Comparison of ENCODE assay signal across 19 cellular contexts in genomic region chr7:407706-408539, GRCh38.
"Had no signal": no experiment of that assay in that cellular context is flagged by ENCODE, and none has a peak within 500 bp of the region (broad histone marks: within the 10 kb centered on the region; RNA-seq: fewer than 3 reads in every experiment).

No MANE protein-coding gene starts in this region.

- H3K27me3 Mint-ChIP-seq: activated naive CD8-positive, alpha-beta T cell treated with anti-CD3 and anti-CD28 coated beads, Interleukin-2, amount 50 U/mL, for 24 hours had no signal

- H3K36me3 Mint-ChIP-seq: immature natural killer cell; naive thymus-derived CD4-positive, alpha-beta T cell; stimulated activated effector memory CD8-positive, alpha-beta T cell treated with anti-CD3 and anti-CD28 coated beads, Interleukin-12 subunit alpha, Interleukin-12 subunit beta, amount 100 ng/mL, for 72 hours; T-cell had no signal

- H3K27me3 ChIP-seq: pancreas, right lobe of liver had no signal

- H3K27ac Mint-ChIP-seq: activated naive CD8-positive, alpha-beta T cell treated with anti-CD3 and anti-CD28 coated beads, Interleukin-2, amount 50 U/mL, for 24 hours; immature natural killer cell; stimulated activated effector memory CD8-positive, alpha-beta T cell treated with anti-CD3 and anti-CD28 coated beads, Interleukin-12 subunit alpha, Interleukin-12 subunit beta, amount 100 ng/mL, for 72 hours; T-cell had no signal

- H3K4me1 ChIP-seq: esophagus muscularis mucosa, gastroesophageal sphincter, heart right ventricle, pancreas, right lobe of liver had no signal

- DNase-seq: activated CD8-positive, alpha-beta memory T cell treated with anti-CD3 and anti-CD28 coated beads for 24 hours; activated naive CD4-positive, alpha-beta T cell treated with Interleukin-2 at 50 U/mL for 16 hours; activated naive CD8-positive, alpha-beta T cell treated with anti-CD3 and anti-CD28 coated beads, Interleukin-2, amount 50 U/mL, for 24 hours; brain microvascular endothelial cell; cortex of kidney; heart right ventricle; immature natural killer cell; mesendoderm; stimulated activated CD4-positive, alpha-beta T cell treated with anti-CD3 and anti-CD28 coated beads, Interleukin-4, amount 100 ng/mL, for 24 hours; T-cell had no signal

- H3K36me3 ChIP-seq: brain microvascular endothelial cell, esophagus muscularis mucosa, gastroesophageal sphincter, heart right ventricle, pancreas, right lobe of liver, thoracic aorta had no signal

- ATAC-seq: activated naive CD8-positive, alpha-beta T cell treated with anti-CD3 and anti-CD28 coated beads, Interleukin-2, amount 50 U/mL, for 24 hours; gastroesophageal sphincter; heart right ventricle; naive thymus-derived CD4-positive, alpha-beta T cell; pancreas; SK-N-SH treated with all-trans-retinoic acid at 6 μM for 48 hours; stimulated activated effector memory CD8-positive, alpha-beta T cell treated with anti-CD3 and anti-CD28 coated beads, Interleukin-12 subunit alpha, Interleukin-12 subunit beta, amount 100 ng/mL, for 72 hours; T-cell had no signal

- H3K4me3 Mint-ChIP-seq: activated naive CD8-positive, alpha-beta T cell treated with anti-CD3 and anti-CD28 coated beads, Interleukin-2, amount 50 U/mL, for 24 hours; immature natural killer cell; naive thymus-derived CD4-positive, alpha-beta T cell; stimulated activated effector memory CD8-positive, alpha-beta T cell treated with anti-CD3 and anti-CD28 coated beads, Interleukin-12 subunit alpha, Interleukin-12 subunit beta, amount 100 ng/mL, for 72 hours; T-cell had no signal

- H3K4me1 Mint-ChIP-seq: activated naive CD8-positive, alpha-beta T cell treated with anti-CD3 and anti-CD28 coated beads, Interleukin-2, amount 50 U/mL, for 24 hours; immature natural killer cell; stimulated activated effector memory CD8-positive, alpha-beta T cell treated with anti-CD3 and anti-CD28 coated beads, Interleukin-12 subunit alpha, Interleukin-12 subunit beta, amount 100 ng/mL, for 72 hours; T-cell had no signal

- H3K9me3 Mint-ChIP-seq: activated naive CD8-positive, alpha-beta T cell treated with anti-CD3 and anti-CD28 coated beads, Interleukin-2, amount 50 U/mL, for 24 hours; immature natural killer cell; stimulated activated effector memory CD8-positive, alpha-beta T cell treated with anti-CD3 and anti-CD28 coated beads, Interleukin-12 subunit alpha, Interleukin-12 subunit beta, amount 100 ng/mL, for 72 hours; T-cell had no signal

- H3K27ac ChIP-seq: brain microvascular endothelial cell, esophagus muscularis mucosa, gastroesophageal sphincter, heart right ventricle, pancreas, right lobe of liver, thoracic aorta had no signal

- H3K9me3 ChIP-seq: esophagus muscularis mucosa, gastroesophageal sphincter, heart right ventricle, pancreas, right lobe of liver, thoracic aorta had no signal

- H3K4me3 ChIP-seq: esophagus muscularis mucosa, gastroesophageal sphincter, heart right ventricle, pancreas, right lobe of liver, smooth muscle cell, thoracic aorta had no signal
